In the genomic region with DNA sequence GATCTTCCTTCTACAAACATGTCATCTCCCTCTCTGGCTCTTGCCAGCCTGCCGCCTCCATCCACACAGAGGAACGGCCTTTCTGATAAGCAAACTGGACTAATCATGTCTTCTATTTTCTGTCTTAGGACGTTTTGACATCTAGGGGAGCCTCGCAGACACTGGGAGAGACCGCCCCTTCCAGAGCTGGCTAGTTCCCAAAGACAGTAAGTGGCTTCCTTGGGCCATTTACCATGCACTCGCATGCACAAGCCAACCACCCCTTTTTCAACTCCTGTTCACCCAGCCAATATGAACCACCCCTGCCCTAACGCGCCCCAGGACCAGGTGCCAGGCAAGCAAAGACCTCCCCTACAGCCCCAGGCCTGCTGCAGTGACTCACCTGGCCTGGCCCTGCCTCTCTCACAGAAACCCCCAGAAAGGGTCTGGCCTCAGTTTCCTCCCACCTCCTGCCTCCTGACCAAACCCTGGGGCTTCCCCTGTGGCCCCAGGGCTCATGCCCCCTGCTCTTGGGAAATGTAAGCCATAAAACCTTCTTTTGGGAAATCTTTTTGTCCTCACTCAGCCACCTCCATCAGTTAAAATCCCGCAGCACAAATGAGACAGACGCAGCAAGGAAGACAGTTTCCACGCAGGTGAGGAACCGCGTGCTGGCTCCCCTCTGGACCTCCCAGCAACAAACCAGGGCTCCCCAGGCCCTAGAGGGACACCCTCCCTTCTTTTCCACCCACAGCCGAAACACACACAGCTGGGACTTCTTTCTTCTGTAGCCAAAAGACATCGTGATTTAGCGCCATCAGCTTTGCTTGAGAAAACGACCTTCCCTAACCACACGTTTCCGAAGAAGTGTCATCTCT, we compare ENCODE assay signal across 3 cellular contexts.
TF ChIP-seq lines count a peak whose summit lies in the region.

No MANE protein-coding gene starts in this region.

TF ChIP-seq in GM23338, 12 proteins besides CTCF, POLR2A, EP300 and RAD21:
- TF ChIP-seq, protein P1, sequence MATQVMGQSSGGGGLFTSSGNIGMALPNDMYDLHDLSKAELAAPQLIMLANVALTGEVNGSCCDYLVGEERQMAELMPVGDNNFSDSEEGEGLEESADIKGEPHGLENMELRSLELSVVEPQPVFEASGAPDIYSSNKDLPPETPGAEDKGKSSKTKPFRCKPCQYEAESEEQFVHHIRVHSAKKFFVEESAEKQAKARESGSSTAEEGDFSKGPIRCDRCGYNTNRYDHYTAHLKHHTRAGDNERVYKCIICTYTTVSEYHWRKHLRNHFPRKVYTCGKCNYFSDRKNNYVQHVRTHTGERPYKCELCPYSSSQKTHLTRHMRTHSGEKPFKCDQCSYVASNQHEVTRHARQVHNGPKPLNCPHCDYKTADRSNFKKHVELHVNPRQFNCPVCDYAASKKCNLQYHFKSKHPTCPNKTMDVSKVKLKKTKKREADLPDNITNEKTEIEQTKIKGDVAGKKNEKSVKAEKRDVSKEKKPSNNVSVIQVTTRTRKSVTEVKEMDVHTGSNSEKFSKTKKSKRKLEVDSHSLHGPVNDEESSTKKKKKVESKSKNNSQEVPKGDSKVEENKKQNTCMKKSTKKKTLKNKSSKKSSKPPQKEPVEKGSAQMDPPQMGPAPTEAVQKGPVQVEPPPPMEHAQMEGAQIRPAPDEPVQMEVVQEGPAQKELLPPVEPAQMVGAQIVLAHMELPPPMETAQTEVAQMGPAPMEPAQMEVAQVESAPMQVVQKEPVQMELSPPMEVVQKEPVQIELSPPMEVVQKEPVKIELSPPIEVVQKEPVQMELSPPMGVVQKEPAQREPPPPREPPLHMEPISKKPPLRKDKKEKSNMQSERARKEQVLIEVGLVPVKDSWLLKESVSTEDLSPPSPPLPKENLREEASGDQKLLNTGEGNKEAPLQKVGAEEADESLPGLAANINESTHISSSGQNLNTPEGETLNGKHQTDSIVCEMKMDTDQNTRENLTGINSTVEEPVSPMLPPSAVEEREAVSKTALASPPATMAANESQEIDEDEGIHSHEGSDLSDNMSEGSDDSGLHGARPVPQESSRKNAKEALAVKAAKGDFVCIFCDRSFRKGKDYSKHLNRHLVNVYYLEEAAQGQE (IDR thresholded peaks at IDR 0.05; ENCODE audit: unreplicated experiment), result no peak

TF ChIP-seq in WTC11, 78 proteins besides CTCF, POLR2A, EP300 and RAD21 (continued from another document):
- no peak for TF ChIP-seq MAX (CRISPR knock-in tag; IDR thresholded peaks at IDR 0.05)
- TF ChIP-seq SMAD3 (CRISPR knock-in tag; IDR thresholded peaks at IDR 0.05; ENCODE audit: borderline replicate concordance), result no peak
- TF ChIP-seq NFATC4 (CRISPR knock-in tag; IDR thresholded peaks at IDR 0.05), result no peak
- TF ChIP-seq ZNF219 (CRISPR knock-in tag; IDR thresholded peaks at IDR 0.05; ENCODE audit: borderline replicate concordance), result no peak
- TF ChIP-seq SOX15 (CRISPR knock-in tag; IDR thresholded peaks at IDR 0.05), result no peak
- no peak for TF ChIP-seq SP1 (CRISPR knock-in tag; conservative IDR thresholded peaks at IDR 0.05)
- no peak for TF ChIP-seq IRF1 (CRISPR knock-in tag; IDR thresholded peaks at IDR 0.05)
- no peak for TF ChIP-seq JAZF1 (CRISPR knock-in tag; IDR thresholded peaks at IDR 0.05)
TF ChIP-seq in WTC11: peak in this region for 0.

TF ChIP-seq in HepG2, 621 proteins besides CTCF, POLR2A, EP300 and RAD21 (continued from another document and continues in another):
- TF ChIP-seq RFX5 (IDR thresholded peaks at IDR 0.05; ENCODE audit: low read depth, low read length) (no peak), ASH2L (IDR thresholded peaks at IDR 0.05; ENCODE audit: insufficient read length, low read depth, low read length) (no peak), IRX3 (CRISPR knock-in tag; IDR thresholded peaks at IDR 0.05; ENCODE audit: borderline replicate concordance, low read depth) (no peak), TOPORS (CRISPR knock-in tag; IDR thresholded peaks at IDR 0.05) (no peak), RARG (CRISPR knock-in tag; IDR thresholded peaks at IDR 0.05; ENCODE audit: low read depth) (no peak), ATF4 (CRISPR knock-in tag; IDR thresholded peaks at IDR 0.05) (no peak), ZNF124 (CRISPR knock-in tag; IDR thresholded peaks at IDR 0.05) (no peak), POLR2AphosphoS2 (IDR thresholded peaks at IDR 0.05; ENCODE audit: low read depth, low read length) (no peak), ZNF574 (CRISPR knock-in tag; IDR thresholded peaks at IDR 0.05) (no peak), ZFAT (CRISPR knock-in tag; conservative IDR thresholded peaks at IDR 0.05) (no peak), CCDC6 (CRISPR knock-in tag; IDR thresholded peaks at IDR 0.05) (no peak), ZBTB40 (IDR thresholded peaks at IDR 0.05) (no peak), ZBTB40 (CRISPR knock-in tag; IDR thresholded peaks at IDR 0.05) (no peak), SPEN (CRISPR knock-in tag; IDR thresholded peaks at IDR 0.05; ENCODE audit: low read depth) (no peak)
- TF ChIP-seq, protein P2, sequence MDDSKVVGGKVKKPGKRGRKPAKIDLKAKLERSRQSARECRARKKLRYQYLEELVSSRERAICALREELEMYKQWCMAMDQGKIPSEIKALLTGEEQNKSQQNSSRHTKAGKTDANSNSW (CRISPR knock-in tag; IDR thresholded peaks at IDR 0.05; ENCODE audit: borderline replicate concordance), result no peak
- TF ChIP-seq, protein P3, sequence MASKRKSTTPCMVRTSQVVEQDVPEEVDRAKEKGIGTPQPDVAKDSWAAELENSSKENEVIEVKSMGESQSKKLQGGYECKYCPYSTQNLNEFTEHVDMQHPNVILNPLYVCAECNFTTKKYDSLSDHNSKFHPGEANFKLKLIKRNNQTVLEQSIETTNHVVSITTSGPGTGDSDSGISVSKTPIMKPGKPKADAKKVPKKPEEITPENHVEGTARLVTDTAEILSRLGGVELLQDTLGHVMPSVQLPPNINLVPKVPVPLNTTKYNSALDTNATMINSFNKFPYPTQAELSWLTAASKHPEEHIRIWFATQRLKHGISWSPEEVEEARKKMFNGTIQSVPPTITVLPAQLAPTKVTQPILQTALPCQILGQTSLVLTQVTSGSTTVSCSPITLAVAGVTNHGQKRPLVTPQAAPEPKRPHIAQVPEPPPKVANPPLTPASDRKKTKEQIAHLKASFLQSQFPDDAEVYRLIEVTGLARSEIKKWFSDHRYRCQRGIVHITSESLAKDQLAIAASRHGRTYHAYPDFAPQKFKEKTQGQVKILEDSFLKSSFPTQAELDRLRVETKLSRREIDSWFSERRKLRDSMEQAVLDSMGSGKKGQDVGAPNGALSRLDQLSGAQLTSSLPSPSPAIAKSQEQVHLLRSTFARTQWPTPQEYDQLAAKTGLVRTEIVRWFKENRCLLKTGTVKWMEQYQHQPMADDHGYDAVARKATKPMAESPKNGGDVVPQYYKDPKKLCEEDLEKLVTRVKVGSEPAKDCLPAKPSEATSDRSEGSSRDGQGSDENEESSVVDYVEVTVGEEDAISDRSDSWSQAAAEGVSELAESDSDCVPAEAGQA (IDR thresholded peaks at IDR 0.05; ENCODE audit: low read depth), result no peak
- TF ChIP-seq, protein P3 (CRISPR knock-in tag; IDR thresholded peaks at IDR 0.05; ENCODE audit: borderline replicate concordance), result no peak
- TF ChIP-seq, protein P4, sequence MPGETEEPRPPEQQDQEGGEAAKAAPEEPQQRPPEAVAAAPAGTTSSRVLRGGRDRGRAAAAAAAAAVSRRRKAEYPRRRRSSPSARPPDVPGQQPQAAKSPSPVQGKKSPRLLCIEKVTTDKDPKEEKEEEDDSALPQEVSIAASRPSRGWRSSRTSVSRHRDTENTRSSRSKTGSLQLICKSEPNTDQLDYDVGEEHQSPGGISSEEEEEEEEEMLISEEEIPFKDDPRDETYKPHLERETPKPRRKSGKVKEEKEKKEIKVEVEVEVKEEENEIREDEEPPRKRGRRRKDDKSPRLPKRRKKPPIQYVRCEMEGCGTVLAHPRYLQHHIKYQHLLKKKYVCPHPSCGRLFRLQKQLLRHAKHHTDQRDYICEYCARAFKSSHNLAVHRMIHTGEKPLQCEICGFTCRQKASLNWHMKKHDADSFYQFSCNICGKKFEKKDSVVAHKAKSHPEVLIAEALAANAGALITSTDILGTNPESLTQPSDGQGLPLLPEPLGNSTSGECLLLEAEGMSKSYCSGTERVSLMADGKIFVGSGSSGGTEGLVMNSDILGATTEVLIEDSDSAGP (CRISPR knock-in tag; IDR thresholded peaks at IDR 0.05; ENCODE audit: borderline replicate concordance), result no peak
